ENCODE assay signal across 16 cellular contexts in the genomic region with DNA sequence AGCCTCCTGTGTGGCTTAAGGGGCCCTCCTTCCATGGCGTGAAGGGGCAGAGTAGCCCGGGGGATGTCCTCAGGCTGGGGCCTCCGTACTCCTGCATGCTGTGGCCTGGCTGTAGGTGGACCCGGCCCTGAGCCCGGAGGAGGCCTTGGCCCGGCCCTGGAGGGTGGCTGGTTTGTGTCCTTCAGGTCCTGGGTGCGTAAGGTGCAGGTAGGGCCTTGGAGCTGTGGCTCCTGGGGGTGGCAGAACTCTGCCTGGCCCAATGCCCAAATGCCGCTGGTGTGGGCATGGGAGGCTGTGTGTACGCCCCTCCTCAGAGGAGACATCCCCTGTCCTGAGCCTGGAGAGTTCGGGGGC. TPM values are rescaled to one million over a fixed set of nuclear protein-coding genes. Genes with fewer than 3 reads are reported as not detected.
"Had no signal": no experiment of that assay in that cellular context is flagged by ENCODE, and none has a peak within 500 bp of the region (broad histone marks: within the 10 kb centered on the region; RNA-seq: fewer than 3 reads in every experiment).

No MANE protein-coding gene starts in this region.

- H3K36me3 Mint-ChIP-seq: activated CD4-positive, alpha-beta memory T cell treated with anti-CD3 and anti-CD28 coated beads for 36 hours; natural killer cell had no signal

- ATAC-seq: activated naive CD8-positive, alpha-beta T cell treated with anti-CD3 and anti-CD28 coated beads, Interleukin-2, amount 50 U/mL, for 24 hours; heart left ventricle; left lung; natural killer cell; psoas muscle had no signal

- H3K27me3 Mint-ChIP-seq: activated naive CD8-positive, alpha-beta T cell treated with anti-CD3 and anti-CD28 coated beads, Interleukin-2, amount 50 U/mL, for 24 hours; memory B cell; stimulated activated naive CD8-positive, alpha-beta T cell treated with anti-CD3 and anti-CD28 coated beads, Interleukin-15, Interleukin-2, amounts not matched to agents 100 ng/mL and 50 ng/mL, for 24 hours had no signal

- H3K27ac ChIP-seq: coronary artery, heart left ventricle, left lung, psoas muscle, testis had no signal

- H3K9me3 Mint-ChIP-seq: activated CD4-positive, alpha-beta memory T cell treated with anti-CD3 and anti-CD28 coated beads for 36 hours; activated naive CD8-positive, alpha-beta T cell treated with anti-CD3 and anti-CD28 coated beads, Interleukin-2, amount 50 U/mL, for 24 hours; memory B cell; natural killer cell; stimulated activated naive CD8-positive, alpha-beta T cell treated with anti-CD3 and anti-CD28 coated beads, Interleukin-15, Interleukin-2, amounts not matched to agents 100 ng/mL and 50 ng/mL, for 24 hours had no signal

- H3K27me3 ChIP-seq: testis had no signal

- H3K4me1 Mint-ChIP-seq: activated naive CD8-positive, alpha-beta T cell treated with anti-CD3 and anti-CD28 coated beads, Interleukin-2, amount 50 U/mL, for 24 hours had no signal

- H3K4me3 Mint-ChIP-seq: activated CD4-positive, alpha-beta memory T cell treated with anti-CD3 and anti-CD28 coated beads for 36 hours; activated naive CD8-positive, alpha-beta T cell treated with anti-CD3 and anti-CD28 coated beads, Interleukin-2, amount 50 U/mL, for 24 hours; memory B cell; natural killer cell; stimulated activated naive CD8-positive, alpha-beta T cell treated with anti-CD3 and anti-CD28 coated beads, Interleukin-15, Interleukin-2, amounts not matched to agents 100 ng/mL and 50 ng/mL, for 24 hours had no signal

- H3K9me3 ChIP-seq: heart left ventricle, left lung, psoas muscle, testis had no signal

- H3K4me3 ChIP-seq: coronary artery, heart left ventricle, left lung, psoas muscle, testis had no signal

- DNase-seq: activated CD4-positive, alpha-beta memory T cell treated with anti-CD3 and anti-CD28 coated beads for 36 hours; activated naive CD8-positive, alpha-beta T cell treated with anti-CD3 and anti-CD28 coated beads, Interleukin-2, amount 50 U/mL, for 24 hours; activated T-cell treated with anti-CD3 and anti-CD28 coated beads, Interleukin-2, amount 50 U/mL, for 48 hours; effector CD4-positive, alpha-beta T cell; foreskin melanocyte; left lung; natural killer cell; occipital lobe; psoas muscle; stimulated activated CD4-positive, alpha-beta T cell treated with anti-CD3 and anti-CD28 coated beads, Interleukin-4, amount 100 ng/mL, for 1 hour; T-helper 9 cell; testis had no signal

- H3K27ac Mint-ChIP-seq: activated CD4-positive, alpha-beta memory T cell treated with anti-CD3 and anti-CD28 coated beads for 36 hours; activated naive CD8-positive, alpha-beta T cell treated with anti-CD3 and anti-CD28 coated beads, Interleukin-2, amount 50 U/mL, for 24 hours; memory B cell; natural killer cell; stimulated activated naive CD8-positive, alpha-beta T cell treated with anti-CD3 and anti-CD28 coated beads, Interleukin-15, Interleukin-2, amounts not matched to agents 100 ng/mL and 50 ng/mL, for 24 hours had no signal

RNA-seq across cellular contexts. Expression of gene AMZ1, which starts 26.9 kb away (rescaled TPM):
- total RNA-seq: psoas muscle had no signal
